Comparison of ENCODE assay signal across 28 cellular contexts in the genomic region with DNA sequence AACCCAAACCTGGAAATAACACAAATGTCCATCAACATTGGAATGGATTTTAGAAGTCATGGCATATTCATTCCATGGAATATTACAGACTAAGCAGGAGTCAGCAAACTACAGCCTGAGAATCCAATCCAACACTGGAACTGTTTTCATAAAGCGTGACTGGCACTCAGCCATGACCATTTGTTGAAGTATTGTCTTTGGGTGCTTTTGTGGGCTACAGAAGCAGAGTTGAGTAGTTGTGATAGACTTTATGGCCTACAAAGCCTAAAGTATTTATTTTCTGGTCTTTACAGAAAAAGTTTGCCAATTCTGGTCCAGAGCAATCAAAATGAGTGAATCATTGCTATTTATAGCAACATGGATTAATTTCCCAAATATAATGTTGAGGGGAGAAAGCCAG. TPM values are rescaled to one million over a fixed set of nuclear protein-coding genes. Genes with fewer than 3 reads are reported as not detected.
DNase-seq lines count a peak whose midpoint lies in the region; ATAC-seq, FAIRE-seq and TF ChIP-seq lines count a peak whose summit lies in the region.
"Had no signal": no experiment of that assay in that cellular context is flagged by ENCODE, and none has a peak within 500 bp of the region (broad histone marks: within the 10 kb centered on the region; RNA-seq: fewer than 3 reads in every experiment).

No MANE protein-coding gene starts in this region.

- H3K9me3 ChIP-seq in MG63 (no peaks in the 10 kb centered on the region), fibroblast of lung (ENCODE audit: control insufficient read depth, insufficient read depth, low read depth, low read length) (no peaks in the 10 kb centered on the region), smooth muscle cell (replicated peaks; ENCODE audit: low read depth) (no peaks in the 10 kb centered on the region), heart right ventricle (no peaks in the 10 kb centered on the region)
- H3K9me3 ChIP-seq: tibial nerve had no signal

- 97% methylated on average over 1 of the region's 1 CpG for WGBS in smooth muscle cell (ENCODE audit: low lambda C conversion rate)
- WGBS in heart right ventricle, 2 donors: 44 to 82% methylated on average over 1 of the region's 1 CpG

- H3K27me3 ChIP-seq in MG63: no peaks in the 10 kb centered on the region
- no peaks in the 10 kb centered on the region for H3K27me3 ChIP-seq in fibroblast of lung (ENCODE audit: control insufficient read depth, insufficient read depth, low read length)
- no peaks in the 10 kb centered on the region for H3K27me3 ChIP-seq in smooth muscle cell (ENCODE audit: low read depth)
- no peaks in the 10 kb centered on the region for H3K27me3 ChIP-seq in heart right ventricle
- H3K27me3 ChIP-seq: tibial nerve had no signal

- no peak overlapping the region for H2AFZ ChIP-seq in fibroblast of lung (ENCODE audit: low read length)
- H2AFZ ChIP-seq in smooth muscle cell (ENCODE audit: low read depth): no peak overlapping the region

- peaks cover 20% of the 10 kb centered on the region for H3F3A ChIP-seq in smooth muscle cell (ENCODE audit: low read depth)

- intact Hi-C loops in heart right ventricle (cut with DNase I): no loop called here

- no peak for ATAC-seq in heart right ventricle
- ATAC-seq in HG03159 (IDR thresholded peaks at IDR 0.05; ENCODE audit: unreplicated experiment): no peak
- ATAC-seq: esophagus mucosa; left ventricle myocardium superior; naive thymus-derived CD8-positive, alpha-beta T cell; stimulated activated naive CD8-positive, alpha-beta T cell treated with anti-CD3 and anti-CD28 coated beads, Interleukin-15, Interleukin-2, amounts not matched to agents 100 U/mL and 50 U/mL, for 24 hours had no signal

- no peak overlapping the region for H3K9ac ChIP-seq in fibroblast of lung (ENCODE audit: insufficient read depth, low read length)
- H3K9ac ChIP-seq in smooth muscle cell (ENCODE audit: low read depth): no peak overlapping the region

- H3K4me3 ChIP-seq in MG63 (no peak overlapping the region), fibroblast of lung (replicated peaks in 1 of 4; ENCODE audit: control extremely low read depth in 1 of 4, insufficient read depth in 1 of 4, low read depth in 3 of 4, low read length in 4 of 4) (no peak overlapping the region), smooth muscle cell (no peak overlapping the region), heart right ventricle (no peak overlapping the region)
- H3K4me3 ChIP-seq: tibial nerve had no signal

- no peak for TF ChIP-seq CTCF in fibroblast of lung (conservative IDR thresholded peaks at IDR 0.05 in 1 of 2, IDR thresholded peaks at IDR 0.05 in 1 of 2; ENCODE audit: low read depth in 1 of 2, low read length in 2 of 2)
- TF ChIP-seq CTCF in smooth muscle cell (IDR thresholded peaks at IDR 0.05; ENCODE audit: borderline replicate concordance, insufficient read depth, poor library complexity, severe bottlenecking): no peak
- no peak for TF ChIP-seq CTCF in heart right ventricle (IDR thresholded peaks at IDR 0.05)

- H3K4me2 ChIP-seq in fibroblast of lung (ENCODE audit: extremely low read depth, insufficient read depth, low read length) (no peak overlapping the region), smooth muscle cell (no peak overlapping the region)

- no peaks in the 10 kb centered on the region for H3K79me2 ChIP-seq in fibroblast of lung (ENCODE audit: control insufficient read depth, insufficient read depth, low read length)
- no peaks in the 10 kb centered on the region for H3K79me2 ChIP-seq in smooth muscle cell (ENCODE audit: low read depth)

- DNase-seq in DMS79 treated with DMSO at 0.1 percent for 48 hours (lab: John Stamatoyannopoulos, UW): peak; percentile 9
- DNase-seq in DMS79 (lab: John Stamatoyannopoulos, UW): no peak
- peak; percentile 39 for DNase-seq in MG63
- DNase-seq in fibroblast of lung (ENCODE audit: low read depth in 2 of 2): peak; percentile 12 to 51
- DNase-seq in smooth muscle cell (lab: John Stamatoyannopoulos, UW; ENCODE audit: unreplicated experiment): no peak
- no peak for DNase-seq in urothelium cell line (ENCODE audit: low spot score)
- DNase-seq in heart right ventricle: no peak
- DNase-seq: 8988T; activated B cell treated with CpG ODN at 0.5 μM for 24 hours; activated naive CD4-positive, alpha-beta T cell treated with anti-CD3 and anti-CD28 coated beads for 36 hours; cortex of kidney; DND-41; left ventricle myocardium superior; naive thymus-derived CD8-positive, alpha-beta T cell; NCI-H1105; NCI-H187 treated with DMSO at 0.1 percent for 48 hours; NCI-H345; NCI-H774; occipital lobe; stimulated activated naive CD8-positive, alpha-beta T cell treated with anti-CD3 and anti-CD28 coated beads, Interleukin-15, Interleukin-2, amounts not matched to agents 100 U/mL and 50 U/mL, for 24 hours; T-helper 1 cell had no signal

- H3K36me3 ChIP-seq in MG63 (no peaks in the 10 kb centered on the region), fibroblast of lung (ENCODE audit: control insufficient read depth, insufficient read depth, low read length) (no peaks in the 10 kb centered on the region), smooth muscle cell (ENCODE audit: low read depth) (no peaks in the 10 kb centered on the region), heart right ventricle (no peaks in the 10 kb centered on the region)
- H3K36me3 ChIP-seq: tibial nerve had no signal

- H3K4me1 ChIP-seq in fibroblast of lung (ENCODE audit: control insufficient read depth, extremely low read depth, insufficient read depth, low read length) (no peaks in the 10 kb centered on the region), smooth muscle cell (ENCODE audit: low read depth) (no peaks in the 10 kb centered on the region), heart right ventricle (peaks cover 0 to 23% (median 11%) of the 10 kb centered on the region in 9 donors)

- no peak overlapping the region for H3K27ac ChIP-seq in fibroblast of lung (ENCODE audit: insufficient read depth, low read length)
- peak overlapping the region; percentile 11 for H3K27ac ChIP-seq in smooth muscle cell (ENCODE audit: low read depth)
- no peak overlapping the region for H3K27ac ChIP-seq in heart right ventricle
- H3K27ac ChIP-seq: RWPE1 had no signal

- no peaks in the 10 kb centered on the region for H4K20me1 ChIP-seq in fibroblast of lung (ENCODE audit: control insufficient read depth, extremely low read depth, insufficient read depth, low read length)
- no peaks in the 10 kb centered on the region for H4K20me1 ChIP-seq in smooth muscle cell (ENCODE audit: low read depth)

- no peak for FAIRE-seq in urothelium cell line (lab: Jason Lieb, UNC)
- FAIRE-seq: GM12891, H1, keratinocyte had no signal

RNA-seq across cellular contexts. Expression of gene FRS2, which starts 34.5 kb away (rescaled TPM):
- 23.0 and 24.8 TPM in 2 replicates for total RNA-seq in MG63 (2014; rRNA removed; shearing (Covaris generic); ENCODE audit: low replicate concordance)
- total RNA-seq in fibroblast of lung (41.3 and 45.9 TPM in 2 replicates), smooth muscle cell (90.2 and 169 TPM in 2 replicates), heart right ventricle (10 to 100 TPM; 18.2 to 26.0 (median 20.0) TPM)
- polyA plus RNA-seq in fibroblast of lung (22.7 and 37.1 TPM in 2 replicates), smooth muscle cell (21.6 and 23.8 TPM in 2 replicates), heart right ventricle (1 to 10 TPM; 2.9 to 3.5 TPM)
- 11.7 and 18.7 TPM in 2 replicates for polyA plus RNA-seq in fibroblast of lung (2012)
- polyA minus RNA-seq in fibroblast of lung (ENCODE audit: low replicate concordance): 6.7 and 8.2 TPM in 2 replicates

Comparison
In these comparisons a context has a peak if more than half of its experiments do, and no peak if none do; other contexts are left out.
1. DNase-seq: peak in DMS79 treated with DMSO at 0.1 percent for 48 hours (single experiment), MG63 (single experiment) and fibroblast of lung (2 of 2); none in DMS79 (single experiment), smooth muscle cell (single experiment), urothelium cell line (single experiment) and heart right ventricle (0 of 2).